Comparison of ENCODE assay signal across 8 cellular contexts in genomic region chr13:106536244-106537034, GRCh38. TPM values are rescaled to one million over a fixed set of nuclear protein-coding genes. Genes with fewer than 3 reads are reported as not detected.
DNase-seq lines count a peak whose midpoint lies in the region; ATAC-seq and TF ChIP-seq lines count a peak whose summit lies in the region.

No MANE protein-coding gene starts in this region.

- H3K9me3 ChIP-seq in right cardiac atrium (ENCODE audit: control insufficient read depth, low read length) (no peaks in the 10 kb centered on the region), vagina (no peaks in the 10 kb centered on the region)

- H3K27ac ChIP-seq in angular gyrus (ENCODE audit: low read depth, low read length) (peak overlapping the region; percentile 37), right cardiac atrium (ENCODE audit: low read length) (peak overlapping the region; percentile 57), rectal smooth muscle tissue (ENCODE audit: low read depth, low read length) (peak overlapping the region; percentile 40), vagina (peak overlapping the region; percentile 95)

- H3K4me3 ChIP-seq in GM12864 (ENCODE audit: low read depth, low read length) (peak overlapping the region; percentile 66), right cardiac atrium (ENCODE audit: low read length) (peak overlapping the region; percentile 88), rectal smooth muscle tissue (ENCODE audit: low read length) (peak overlapping the region; percentile 67), vagina (peak overlapping the region; percentile 74 to 83)

- WGBS in right cardiac atrium = 5% methylated on average over 50 of the region's 50 CpGs

- DNase-seq in GM12864 (ENCODE audit: low read depth) (peak; percentile 49), NCI-H1105 (lab: John Stamatoyannopoulos, UW) (peak; percentile 93), T-helper 2 cell (peak; percentile 69 to 87 (median 82)), right cardiac atrium (peak; percentile 91 to 97 (median 96)), vagina (ENCODE audit: extremely low spot score in 2 of 2) (no peak)

- TF ChIP-seq CTCF in GM12864 (IDR thresholded peaks at IDR 0.05; ENCODE audit: low read depth, low read length, missing control alignments) (peak; percentile 97), vagina (IDR thresholded peaks at IDR 0.05) (peak; percentile 86 to 88 (median 86))

- H3K36me3 ChIP-seq in rectal smooth muscle tissue (ENCODE audit: control insufficient read depth, insufficient read depth, low read length) = no peaks in the 10 kb centered on the region
- peaks cover 0 to 18% of the 10 kb centered on the region in 2 donors for H3K36me3 ChIP-seq in vagina

- H3K27me3 ChIP-seq in right cardiac atrium (ENCODE audit: control insufficient read depth, insufficient read depth) = no peaks in the 10 kb centered on the region
- H3K27me3 ChIP-seq in rectal smooth muscle tissue (ENCODE audit: control insufficient read depth, insufficient read depth, low read length) = no peaks in the 10 kb centered on the region
- no peaks in the 10 kb centered on the region for H3K27me3 ChIP-seq in vagina

- no peak overlapping the region for H3K9ac ChIP-seq in rectal smooth muscle tissue (ENCODE audit: low read length)

- intact Hi-C loops in right cardiac atrium (cut with DNase I) = loop anchor here in 2 of 4 donors (5.0 to 10.0 kb wide), 3 partner anchors 381 to 1962 kb away; no protein-coding TSS in a partner anchor
- intact Hi-C loops in vagina (cut with DNase I) = loop anchor here (10.0 kb wide), 1 partner anchor 378 kb away; no protein-coding TSS in a partner anchor

- ATAC-seq in HG02588 (IDR thresholded peaks at IDR 0.05; ENCODE audit: unreplicated experiment) = peak; percentile 27
- ATAC-seq in right cardiac atrium = peak; percentile 77 to 80

- no peak for TF ChIP-seq POLR2A in vagina (IDR thresholded peaks at IDR 0.05)

- peaks cover 2% of the 10 kb centered on the region for H3K4me1 ChIP-seq in right cardiac atrium (ENCODE audit: control insufficient read depth, insufficient read depth, low read length)
- H3K4me1 ChIP-seq in rectal smooth muscle tissue (ENCODE audit: control insufficient read depth, insufficient read depth, low read length) = no peaks in the 10 kb centered on the region
- peaks cover 23% of the 10 kb centered on the region for H3K4me1 ChIP-seq in vagina

RNA-seq across cellular contexts. Expression of gene EFNB2, which starts 1.0 kb away (rescaled TPM):
- total RNA-seq in right cardiac atrium (10 to 100 TPM in 3 of 4 donors, 1 to 10 TPM in 1; 9.6 to 19.4 (median 14.6) TPM), vagina (17.9 TPM)
- polyA plus RNA-seq in right cardiac atrium = 10.7 TPM

RNA-seq across cellular contexts. Expression of gene ARGLU1, which starts 31.5 kb away (rescaled TPM):
- total RNA-seq in right cardiac atrium = 10 to 100 TPM; 44.2 to 63.0 (median 47.3) TPM
- polyA plus RNA-seq in right cardiac atrium = 49.9 TPM
- 88.9 TPM for total RNA-seq in vagina

Comparison
In these comparisons a context has a peak if more than half of its experiments do, and no peak if none do; other contexts are left out.
1. DNase-seq: peak in GM12864 (single experiment), NCI-H1105 (single experiment), T-helper 2 cell (5 of 5) and right cardiac atrium (3 of 3); none in vagina (0 of 2).
2. H3K27ac ChIP-seq: peak in every context shown above with its lines; median percentile 95 in vagina; 57 in right cardiac atrium; 40 in rectal smooth muscle tissue; 37 in angular gyrus.
3. Peak in every context shown above with its lines, with median percentiles within 50 percentile points of each other: H3K4me3 ChIP-seq.